In the genomic region with DNA sequence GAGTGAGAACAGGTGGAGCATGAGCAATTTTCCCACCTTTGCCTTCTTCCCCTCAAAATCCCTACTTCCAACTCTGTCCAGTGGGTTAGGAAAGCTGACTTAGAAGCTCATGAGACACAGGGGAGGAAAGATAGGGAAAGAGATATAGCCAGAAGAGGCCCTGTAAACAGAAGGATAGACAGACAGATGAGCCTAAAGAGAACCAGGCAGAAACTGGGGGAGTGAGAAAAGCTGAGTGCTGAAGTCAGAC, we compare ENCODE assay signal across 8 cellular contexts. TPM values are rescaled to one million over a fixed set of nuclear protein-coding genes. Genes with fewer than 3 reads are reported as not detected.
DNase-seq lines count a peak whose midpoint lies in the region; TF ChIP-seq lines count a peak whose summit lies in the region.
"Had no signal": no experiment of that assay in that cellular context is flagged by ENCODE, and none has a peak within 500 bp of the region (broad histone marks: within the 10 kb centered on the region; RNA-seq: fewer than 3 reads in every experiment).

No MANE protein-coding gene starts in this region.

- H3K27ac ChIP-seq in HUES64 (ENCODE audit: low read depth, low read length): peak overlapping the region; percentile 78
- H3K27ac ChIP-seq: brain microvascular endothelial cell had no signal

- no peaks in the 10 kb centered on the region for H3K9me3 ChIP-seq in HUES64 (ENCODE audit: insufficient read depth, low read depth, low read length)

- H3K27me3 ChIP-seq in HUES64 (ENCODE audit: insufficient read depth, low read length): peaks cover 12% of the 10 kb centered on the region; the same call in 1 of the 2 replicates
- H3K27me3 ChIP-seq: brain microvascular endothelial cell had no signal

- peak overlapping the region; percentile 53 for H3K9ac ChIP-seq in HUES64 (ENCODE audit: low read depth, low read length)

- peaks cover 41% of the 10 kb centered on the region for H3K4me1 ChIP-seq in HUES64 (ENCODE audit: insufficient read depth, low read length)

- no peak for TF ChIP-seq CTCF in epithelial cell of esophagus (IDR thresholded peaks at IDR 0.05; ENCODE audit: insufficient read depth, low read depth, low read length, missing control alignments)
- TF ChIP-seq CTCF in retinal pigment epithelial cell (conservative IDR thresholded peaks at IDR 0.05; ENCODE audit: low read depth, low read length): no peak

- DNase-seq in epithelial cell of esophagus (ENCODE audit: low read depth) (no peak), retinal pigment epithelial cell (ENCODE audit: low read depth) (no peak), NCI-H345 treated with DMSO at 0.1 percent for 48 hours (lab: John Stamatoyannopoulos, UW; ENCODE audit: unreplicated experiment) (no peak), SIG-M5 treated with dmso at 0.1 percent for 504 hours (lab: John Stamatoyannopoulos, UW; ENCODE audit: unreplicated experiment) (no peak)
- DNase-seq in NK-92 treated with Interleukin-12 subunit alpha and Interleukin-12 subunit beta, amount 100 ng/mL, for 24 hours (lab: John Stamatoyannopoulos, UW): no peak
- DNase-seq: activated CD4-positive, alpha-beta T cell treated with anti-CD3 and anti-CD28 coated beads for 1 hour had no signal

- peak overlapping the region; percentile 22; the same call in 1 of the 2 replicates for H3K4me3 ChIP-seq in HUES64 (ENCODE audit: low read length)
- peak overlapping the region; percentile 6 for H3K4me3 ChIP-seq in epithelial cell of esophagus (ENCODE audit: low read length)
- peak overlapping the region; percentile 3 for H3K4me3 ChIP-seq in retinal pigment epithelial cell (ENCODE audit: low read length)

- H3K36me3 ChIP-seq in HUES64 (ENCODE audit: insufficient read depth, low read length): peaks cover 65% of the 10 kb centered on the region

RNA-seq across cellular contexts. Expression of a gene that starts 5.0 kb away (rescaled TPM):
- polyA plus RNA-seq in HUES64 (2013, experiment 1 of 2): 21.4 TPM
- polyA plus RNA-seq in HUES64 (2013, experiment 2 of 2): 22.1 TPM

RNA-seq across cellular contexts. Expression of a gene that starts 20.5 kb away (rescaled TPM):
- 47.1 TPM for polyA plus RNA-seq in HUES64 (2013, experiment 1 of 2)
- polyA plus RNA-seq in HUES64 (2013, experiment 2 of 2): 56.2 TPM

RNA-seq across cellular contexts. Expression of a gene that starts 32.6 kb away (rescaled TPM):
- polyA plus RNA-seq in HUES64 (2013, experiment 1 of 2): 4.4 TPM
- 6.1 TPM for polyA plus RNA-seq in HUES64 (2013, experiment 2 of 2)

RNA-seq across cellular contexts. Expression of a gene that starts 48.2 kb away (rescaled TPM):
- 121 TPM for polyA plus RNA-seq in HUES64 (2013, experiment 1 of 2)
- polyA plus RNA-seq in HUES64 (2013, experiment 2 of 2): 103 TPM

RNA-seq across cellular contexts. Expression of a gene that starts 57.3 kb away (rescaled TPM):
- polyA plus RNA-seq in HUES64 (2013, experiment 1 of 2): 218 TPM
- polyA plus RNA-seq in HUES64 (2013, experiment 2 of 2): 191 TPM
